Comparison of ENCODE assay signal across 12 cellular contexts in the genomic region with DNA sequence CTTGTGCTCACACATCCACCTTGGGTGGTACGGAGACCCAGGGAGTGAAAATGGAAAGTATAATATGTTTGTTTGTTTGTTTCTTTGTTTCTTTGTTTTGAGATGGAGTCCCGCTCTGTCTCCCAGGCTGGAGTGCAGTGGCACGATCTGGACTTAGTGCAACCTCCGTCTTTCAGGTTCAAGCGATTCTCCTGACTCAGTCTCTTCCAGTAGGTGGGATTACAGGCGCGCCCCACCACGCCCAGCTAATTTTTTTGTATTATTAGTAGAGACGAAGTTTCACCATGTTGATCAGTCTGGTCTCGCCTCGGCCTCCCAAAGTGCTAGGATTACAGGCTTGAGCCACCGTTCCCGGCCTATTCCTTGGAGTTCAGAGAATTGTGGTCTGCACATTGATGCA.
DNase-seq lines count a peak whose midpoint lies in the region; ATAC-seq, FAIRE-seq and TF ChIP-seq lines count a peak whose summit lies in the region.
"Had no signal": no experiment of that assay in that cellular context is flagged by ENCODE, and none has a peak within 500 bp of the region (broad histone marks: within the 10 kb centered on the region; RNA-seq: fewer than 3 reads in every experiment).

No MANE protein-coding gene starts in this region.

- no peak overlapping the region for H3K4me3 ChIP-seq in A549
- peak overlapping the region; percentile 23 for H3K4me3 ChIP-seq in H7 (ENCODE audit: insufficient read depth, low read depth, low read length)
- peak overlapping the region; percentile 33 for H3K4me3 ChIP-seq in RWPE2 (ENCODE audit: severe bottlenecking)
- peak overlapping the region; percentile 26 for H3K4me3 ChIP-seq in fibroblast of villous mesenchyme (ENCODE audit: low read depth, low read length)
- H3K4me3 ChIP-seq: BLaER1 treated with 17β-estradiol and CSF1 and Interleukin-3, amounts not matched to agents 10 nM and 100 nM had no signal

- TF ChIP-seq CTCF in A549 (IDR thresholded peaks at IDR 0.05) (no peak), RWPE2 (IDR thresholded peaks at IDR 0.05; ENCODE audit: poor library complexity, severe bottlenecking) (no peak), fibroblast of villous mesenchyme (IDR thresholded peaks at IDR 0.05; ENCODE audit: insufficient read depth, low read depth, low read length) (no peak)

- POLR2A ChIA-PET in A549 (lab: Yijun Ruan, JAX), result no interaction called here

- no peak for TF ChIP-seq RAD21 in A549 (conservative IDR thresholded peaks at IDR 0.05 in 1 of 2, IDR thresholded peaks at IDR 0.05 in 1 of 2)

- H3K4me2 ChIP-seq in A549, result peak overlapping the region; percentile 71; the same call in 2 of the 3 replicates
- H3K4me2 ChIP-seq: BLaER1 treated with 17β-estradiol and CSF1 and Interleukin-3, amounts not matched to agents 10 nM and 100 nM had no signal

- H3K36me3 ChIP-seq in H7 (replicated peaks; ENCODE audit: control insufficient read depth, insufficient read depth, low read length) (no peaks in the 10 kb centered on the region), RWPE2 (ENCODE audit: low read depth) (no peaks in the 10 kb centered on the region)
- H3K36me3 ChIP-seq: BLaER1 treated with 17β-estradiol and CSF1 and Interleukin-3, amounts not matched to agents 10 nM and 100 nM; neutrophil had no signal

- H3K9me3 ChIP-seq in A549 (no peaks in the 10 kb centered on the region), RWPE2 (ENCODE audit: severe bottlenecking) (peaks cover 2% of the 10 kb centered on the region)
- H3K9me3 ChIP-seq: neutrophil had no signal

- FAIRE-seq in A549 (lab: Jason Lieb, UNC), result no peak
- FAIRE-seq in urothelium cell line (lab: Jason Lieb, UNC), result no peak

- no peak overlapping the region for H3K27ac ChIP-seq in A549
- H3K27ac ChIP-seq in RWPE2 (ENCODE audit: poor library complexity, severe bottlenecking), result no peak overlapping the region
- H3K27ac ChIP-seq: BLaER1 treated with 17β-estradiol and CSF1 and Interleukin-3, amounts not matched to agents 10 nM and 100 nM; neutrophil had no signal

- no peak for ATAC-seq in A549
- peak; percentile 20 for ATAC-seq in RWPE2 (ENCODE audit: low read depth)
- no peak for ATAC-seq in HG03095 (IDR thresholded peaks at IDR 0.05; ENCODE audit: unreplicated experiment)
- ATAC-seq in HG03025 (IDR thresholded peaks at IDR 0.05; ENCODE audit: low FRiP score, unreplicated experiment), result no peak

- peaks cover 82% of the 10 kb centered on the region for H3K27me3 ChIP-seq in H7 (ENCODE audit: control insufficient read depth, insufficient read depth, low read length)
- H3K27me3 ChIP-seq in RWPE2 (ENCODE audit: insufficient read depth, poor library complexity, severe bottlenecking), result peaks cover 91% of the 10 kb centered on the region

- peaks cover 20% of the 10 kb centered on the region for H3K4me1 ChIP-seq in A549
- H3K4me1 ChIP-seq in RWPE2 (ENCODE audit: insufficient read depth, poor library complexity, severe bottlenecking), result peaks cover 4% of the 10 kb centered on the region
- H3K4me1 ChIP-seq: BLaER1 treated with 17β-estradiol and CSF1 and Interleukin-3, amounts not matched to agents 10 nM and 100 nM had no signal

- CTCF ChIA-PET in A549 (lab: Yijun Ruan, JAX), result interaction anchor here (0.7 kb wide), 1 partner anchor 45 kb away, joined by 4 read pairs; no protein-coding TSS in a partner anchor

- TF ChIP-seq POLR2A in A549 (IDR thresholded peaks at IDR 0.05; ENCODE audit: low read length), result no peak

- no peak for TF ChIP-seq EP300 in A549 (IDR thresholded peaks at IDR 0.05)

- DNase-seq in A549 (ENCODE audit: low read depth in 1 of 2, low spot score in 1 of 2), result no peak
- DNase-seq in H7, result no peak
- DNase-seq in RWPE2 (ENCODE audit: low spot score), result no peak
- no peak for DNase-seq in fibroblast of villous mesenchyme (ENCODE audit: low read depth)
- no peak for DNase-seq in urothelium cell line (ENCODE audit: low spot score)
- no peak for DNase-seq in hepatic stellate cell (ENCODE audit: low spot score)
- DNase-seq: activated B cell treated with CpG ODN at 0.5 μM for 24 hours; central memory CD4-positive, alpha-beta T cell had no signal

- 87% methylated on average over 13 of the region's 13 CpGs for whole genome bisulfite sequencing in A549 (ENCODE audit: missing lambda C conversion rate)

TF ChIP-seq in A549, 52 proteins besides CTCF, POLR2A, EP300 and RAD21:
- TF ChIP-seq HDAC2 (IDR thresholded peaks at IDR 0.05) (no peak), EHF (CRISPR knock-in tag; IDR thresholded peaks at IDR 0.05) (no peak), KDM5A (IDR thresholded peaks at IDR 0.05) (no peak), ZNF302 (CRISPR knock-in tag; IDR thresholded peaks at IDR 0.05) (no peak), PHF8 (IDR thresholded peaks at IDR 0.05; ENCODE audit: borderline replicate concordance, low read depth) (no peak), SMC3 (IDR thresholded peaks at IDR 0.05) (no peak), KDM1A (IDR thresholded peaks at IDR 0.05; ENCODE audit: low read depth) (no peak), ESRRA (IDR thresholded peaks at IDR 0.05; ENCODE audit: borderline replicate concordance, low read length) (no peak), FOXS1 (CRISPR knock-in tag; IDR thresholded peaks at IDR 0.05) (no peak), HOXB5 (CRISPR knock-in tag; IDR thresholded peaks at IDR 0.05) (no peak), GATA3 (IDR thresholded peaks at IDR 0.05; ENCODE audit: borderline replicate concordance) (no peak), MAFK (IDR thresholded peaks at IDR 0.05; ENCODE audit: partially characterized antibody) (no peak), EHMT2 (IDR thresholded peaks at IDR 0.05; ENCODE audit: low read depth) (no peak), HOXA7 (CRISPR knock-in tag; IDR thresholded peaks at IDR 0.05) (no peak), RFX5 (IDR thresholded peaks at IDR 0.05) (no peak), RNF2 (IDR thresholded peaks at IDR 0.05; ENCODE audit: borderline replicate concordance, low read depth) (no peak)
- TF ChIP-seq, protein P1, sequence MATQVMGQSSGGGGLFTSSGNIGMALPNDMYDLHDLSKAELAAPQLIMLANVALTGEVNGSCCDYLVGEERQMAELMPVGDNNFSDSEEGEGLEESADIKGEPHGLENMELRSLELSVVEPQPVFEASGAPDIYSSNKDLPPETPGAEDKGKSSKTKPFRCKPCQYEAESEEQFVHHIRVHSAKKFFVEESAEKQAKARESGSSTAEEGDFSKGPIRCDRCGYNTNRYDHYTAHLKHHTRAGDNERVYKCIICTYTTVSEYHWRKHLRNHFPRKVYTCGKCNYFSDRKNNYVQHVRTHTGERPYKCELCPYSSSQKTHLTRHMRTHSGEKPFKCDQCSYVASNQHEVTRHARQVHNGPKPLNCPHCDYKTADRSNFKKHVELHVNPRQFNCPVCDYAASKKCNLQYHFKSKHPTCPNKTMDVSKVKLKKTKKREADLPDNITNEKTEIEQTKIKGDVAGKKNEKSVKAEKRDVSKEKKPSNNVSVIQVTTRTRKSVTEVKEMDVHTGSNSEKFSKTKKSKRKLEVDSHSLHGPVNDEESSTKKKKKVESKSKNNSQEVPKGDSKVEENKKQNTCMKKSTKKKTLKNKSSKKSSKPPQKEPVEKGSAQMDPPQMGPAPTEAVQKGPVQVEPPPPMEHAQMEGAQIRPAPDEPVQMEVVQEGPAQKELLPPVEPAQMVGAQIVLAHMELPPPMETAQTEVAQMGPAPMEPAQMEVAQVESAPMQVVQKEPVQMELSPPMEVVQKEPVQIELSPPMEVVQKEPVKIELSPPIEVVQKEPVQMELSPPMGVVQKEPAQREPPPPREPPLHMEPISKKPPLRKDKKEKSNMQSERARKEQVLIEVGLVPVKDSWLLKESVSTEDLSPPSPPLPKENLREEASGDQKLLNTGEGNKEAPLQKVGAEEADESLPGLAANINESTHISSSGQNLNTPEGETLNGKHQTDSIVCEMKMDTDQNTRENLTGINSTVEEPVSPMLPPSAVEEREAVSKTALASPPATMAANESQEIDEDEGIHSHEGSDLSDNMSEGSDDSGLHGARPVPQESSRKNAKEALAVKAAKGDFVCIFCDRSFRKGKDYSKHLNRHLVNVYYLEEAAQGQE (IDR thresholded peaks at IDR 0.05), result no peak
- TF ChIP-seq, protein P2, sequence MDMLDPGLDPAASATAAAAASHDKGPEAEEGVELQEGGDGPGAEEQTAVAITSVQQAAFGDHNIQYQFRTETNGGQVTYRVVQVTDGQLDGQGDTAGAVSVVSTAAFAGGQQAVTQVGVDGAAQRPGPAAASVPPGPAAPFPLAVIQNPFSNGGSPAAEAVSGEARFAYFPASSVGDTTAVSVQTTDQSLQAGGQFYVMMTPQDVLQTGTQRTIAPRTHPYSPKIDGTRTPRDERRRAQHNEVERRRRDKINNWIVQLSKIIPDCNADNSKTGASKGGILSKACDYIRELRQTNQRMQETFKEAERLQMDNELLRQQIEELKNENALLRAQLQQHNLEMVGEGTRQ (IDR thresholded peaks at IDR 0.05), result no peak
